ENCODE assay signal across 8 cellular contexts in genomic region chr20:35601021-35601973, GRCh38. TPM values are rescaled to one million over a fixed set of nuclear protein-coding genes. Genes with fewer than 3 reads are reported as not detected.
DNase-seq lines count a peak whose midpoint lies in the region; ATAC-seq, FAIRE-seq and TF ChIP-seq lines count a peak whose summit lies in the region.

No MANE protein-coding gene starts in this region.

- TF ChIP-seq CTCF in GM12864 (IDR thresholded peaks at IDR 0.05; ENCODE audit: low read depth, low read length, missing control alignments) (peak; percentile 43), WTC11 (IDR thresholded peaks at IDR 0.05) (no peak), bronchial epithelial cell (IDR thresholded peaks at IDR 0.05; ENCODE audit: insufficient read depth, low read length, severe bottlenecking) (peak; percentile 65), keratinocyte (optimal IDR thresholded peaks at IDR 0.05 in 1 of 3, IDR thresholded peaks at IDR 0.05 in 1 of 3, conservative IDR thresholded peaks at IDR 0.05 in 1 of 3; ENCODE audit: extremely low read depth in 1 of 3, insufficient read depth in 2 of 3, low read length in 3 of 3) (peak; percentile 25 to 72 (median 57))

- peaks cover 7% of the 10 kb centered on the region for H3K4me1 ChIP-seq in keratinocyte (ENCODE audit: control insufficient read depth, extremely low read depth, insufficient read depth, low read length)

- H3K9me3 Mint-ChIP-seq in WTC11 = no peaks in the 10 kb centered on the region

- CTCF ChIA-PET in WTC11 (lab: Charles Lee) = interaction anchor here (0.6 to 2.1 kb wide), 19 partner anchors 9 to 601 kb away, joined by 3 to 62 read pairs (median 5); partner anchors contain the start of genes ERGIC3, SCAND1 and SPAG4

- peak overlapping the region; percentile 41 for H3K9ac ChIP-seq in keratinocyte (ENCODE audit: control insufficient read depth, extremely low read depth, insufficient read depth, low read length)

- H3K79me2 ChIP-seq in keratinocyte (ENCODE audit: control insufficient read depth, insufficient read depth, low read length) = no peaks in the 10 kb centered on the region

- no peaks in the 10 kb centered on the region for H3K9me3 ChIP-seq in keratinocyte (ENCODE audit: control insufficient read depth, low read depth, low read length)

- peak overlapping the region; percentile 80 for H2AFZ ChIP-seq in keratinocyte (ENCODE audit: control insufficient read depth, low read length)

- H3K27me3 Mint-ChIP-seq in WTC11 (ENCODE audit: low read depth) = peaks cover 74% of the 10 kb centered on the region

- POLR2A ChIA-PET in WTC11 (lab: Charles Lee) = interaction anchor here (0.6 to 1.6 kb wide), 7 partner anchors 15 to 353 kb away, joined by 3 to 8 read pairs (median 3); partner anchors contain the start of genes RBM39, SCAND1 and SPAG4

- H3K4me1 Mint-ChIP-seq in WTC11 = peaks cover 9% of the 10 kb centered on the region

- DNase-seq in GM12864 (ENCODE audit: low read depth) (no peak), NCI-H1105 (lab: John Stamatoyannopoulos, UW) (peak; percentile 17), WTC11 (ENCODE audit: low spot score) (peak; percentile 80), bronchial epithelial cell (ENCODE audit: low read depth) (peak; percentile 65), keratinocyte (ENCODE audit: low read depth, low spot score) (no peak), kidney glomerular epithelial cell (lab: John Stamatoyannopoulos, UW) (no peak)
- peak; percentile 51 to 66 for DNase-seq in stimulated activated CD4-positive, alpha-beta T cell treated with anti-CD3 and anti-CD28 coated beads, Interleukin-15, amount 100 ng/mL, for 1 hour (ENCODE audit: low read depth in 1 of 2, low spot score in 1 of 2)

- H3K4me3 ChIP-seq in GM12864 (ENCODE audit: low read depth, low read length) = peak overlapping the region; percentile 42
- peak overlapping the region; percentile 33 for H3K4me3 ChIP-seq in bronchial epithelial cell (ENCODE audit: low read depth, low read length)
- peak overlapping the region; percentile 12 to 61 (median 59) for H3K4me3 ChIP-seq in keratinocyte (ENCODE audit: control insufficient read depth in 2 of 3, extremely low read depth in 1 of 3, insufficient read depth in 2 of 3, low read depth in 1 of 3, low read length in 3 of 3)

- H3K4me3 Mint-ChIP-seq in WTC11 = peak overlapping the region; percentile 76

- no peaks in the 10 kb centered on the region for H3K36me3 Mint-ChIP-seq in WTC11

- H3K27ac ChIP-seq in keratinocyte (ENCODE audit: control insufficient read depth, insufficient read depth, low read length) = no peak overlapping the region

- dilution Hi-C loops in keratinocyte (cut with MboI; ENCODE audit: extremely low pct_ligation_motif_present, low sequenced_read_pairs) = no loop called here

- H3K9me1 ChIP-seq in keratinocyte (ENCODE audit: control insufficient read depth, extremely low read depth, insufficient read depth, low read length) = no peaks in the 10 kb centered on the region

- H3K27me3 ChIP-seq in bronchial epithelial cell (ENCODE audit: control insufficient read depth, insufficient read depth, low read length) = peaks cover 20% of the 10 kb centered on the region
- H3K27me3 ChIP-seq in keratinocyte (ENCODE audit: control insufficient read depth, extremely low read depth, insufficient read depth, low read length) = peaks cover 49% of the 10 kb centered on the region

- FAIRE-seq in bronchial epithelial cell (lab: Jason Lieb, UNC) = no peak
- no peak for FAIRE-seq in keratinocyte (lab: Jason Lieb, UNC)

- ATAC-seq in WTC11 (peak; percentile 63), HG02588 (IDR thresholded peaks at IDR 0.05; ENCODE audit: unreplicated experiment) (no peak)

- no peaks in the 10 kb centered on the region for H4K20me1 ChIP-seq in keratinocyte (ENCODE audit: control insufficient read depth, extremely low read depth, insufficient read depth, low read length)

- H3K27ac Mint-ChIP-seq in WTC11 = no peak overlapping the region

- no peaks in the 10 kb centered on the region for H3K36me3 ChIP-seq in bronchial epithelial cell (ENCODE audit: control insufficient read depth, insufficient read depth, low read length)
- H3K36me3 ChIP-seq in keratinocyte (ENCODE audit: control insufficient read depth in 2 of 2, extremely low read depth in 1 of 2, insufficient read depth in 2 of 2, low read length in 2 of 2) = no peaks in the 10 kb centered on the region

- peak overlapping the region; percentile 87 for H3K4me2 ChIP-seq in keratinocyte (ENCODE audit: control insufficient read depth, extremely low read depth, insufficient read depth, low read depth, low read length)

TF ChIP-seq in WTC11, 78 proteins besides CTCF, POLR2A, EP300 and RAD21 (continues in another document):
- TF ChIP-seq NR3C1 (CRISPR knock-in tag; conservative IDR thresholded peaks at IDR 0.05; ENCODE audit: low read depth) (no peak), ZBTB21 (CRISPR knock-in tag; IDR thresholded peaks at IDR 0.05; ENCODE audit: borderline replicate concordance) (peak; percentile 94), EMX1 (CRISPR knock-in tag; IDR thresholded peaks at IDR 0.05) (no peak), SMAD3 (CRISPR knock-in tag; IDR thresholded peaks at IDR 0.05; ENCODE audit: borderline replicate concordance) (peak; percentile 99), SMAD4 (CRISPR knock-in tag; IDR thresholded peaks at IDR 0.05) (peak; percentile 97), KAT7 (CRISPR knock-in tag; IDR thresholded peaks at IDR 0.05; ENCODE audit: borderline replicate concordance) (peak; percentile 98), NFYB (CRISPR knock-in tag; conservative IDR thresholded peaks at IDR 0.05; ENCODE audit: low read depth) (peak; percentile 65), ZNF138 (CRISPR knock-in tag; conservative IDR thresholded peaks at IDR 0.05) (0 out of 2 replicates have a peak, but pooled peaks have one; percentile 75)
- TF ChIP-seq, protein P1, sequence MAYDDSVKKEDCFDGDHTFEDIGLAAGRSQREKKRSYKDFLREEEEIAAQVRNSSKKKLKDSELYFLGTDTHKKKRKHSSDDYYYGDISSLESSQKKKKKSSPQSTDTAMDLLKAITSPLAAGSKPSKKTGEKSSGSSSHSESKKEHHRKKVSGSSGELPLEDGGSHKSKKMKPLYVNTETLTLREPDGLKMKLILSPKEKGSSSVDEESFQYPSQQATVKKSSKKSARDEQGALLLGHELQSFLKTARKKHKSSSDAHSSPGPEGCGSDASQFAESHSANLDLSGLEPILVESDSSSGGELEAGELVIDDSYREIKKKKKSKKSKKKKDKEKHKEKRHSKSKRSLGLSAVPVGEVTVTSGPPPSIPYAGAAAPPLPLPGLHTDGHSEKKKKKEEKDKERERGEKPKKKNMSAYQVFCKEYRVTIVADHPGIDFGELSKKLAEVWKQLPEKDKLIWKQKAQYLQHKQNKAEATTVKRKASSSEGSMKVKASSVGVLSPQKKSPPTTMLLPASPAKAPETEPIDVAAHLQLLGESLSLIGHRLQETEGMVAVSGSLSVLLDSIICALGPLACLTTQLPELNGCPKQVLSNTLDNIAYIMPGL (CRISPR knock-in tag; IDR thresholded peaks at IDR 0.05) = peak; percentile 91; the same call in 1 of the 2 replicates
- TF ChIP-seq, protein P2, sequence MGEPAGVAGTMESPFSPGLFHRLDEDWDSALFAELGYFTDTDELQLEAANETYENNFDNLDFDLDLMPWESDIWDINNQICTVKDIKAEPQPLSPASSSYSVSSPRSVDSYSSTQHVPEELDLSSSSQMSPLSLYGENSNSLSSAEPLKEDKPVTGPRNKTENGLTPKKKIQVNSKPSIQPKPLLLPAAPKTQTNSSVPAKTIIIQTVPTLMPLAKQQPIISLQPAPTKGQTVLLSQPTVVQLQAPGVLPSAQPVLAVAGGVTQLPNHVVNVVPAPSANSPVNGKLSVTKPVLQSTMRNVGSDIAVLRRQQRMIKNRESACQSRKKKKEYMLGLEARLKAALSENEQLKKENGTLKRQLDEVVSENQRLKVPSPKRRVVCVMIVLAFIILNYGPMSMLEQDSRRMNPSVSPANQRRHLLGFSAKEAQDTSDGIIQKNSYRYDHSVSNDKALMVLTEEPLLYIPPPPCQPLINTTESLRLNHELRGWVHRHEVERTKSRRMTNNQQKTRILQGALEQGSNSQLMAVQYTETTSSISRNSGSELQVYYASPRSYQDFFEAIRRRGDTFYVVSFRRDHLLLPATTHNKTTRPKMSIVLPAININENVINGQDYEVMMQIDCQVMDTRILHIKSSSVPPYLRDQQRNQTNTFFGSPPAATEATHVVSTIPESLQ (CRISPR knock-in tag; IDR thresholded peaks at IDR 0.05) = no peak

RNA-seq across cellular contexts. Expression of gene SPAG4, which starts 14.3 kb away (rescaled TPM):
- total RNA-seq in WTC11 (2021) (3.5 to 8.6 TPM (median 8.4 TPM) in 3 replicates), bronchial epithelial cell (6.1 and 9.9 TPM in 2 replicates)
- 0.93 to 1.9 TPM (median 1.3 TPM) in 3 replicates for polyA plus RNA-seq in keratinocyte
- polyA plus RNA-seq in keratinocyte (2011; ENCODE audit: low read depth) = 1.0 TPM
- polyA plus RNA-seq in keratinocyte (2011; cell fraction: cytosol; rRNA removed) = 0.85 and 2.0 TPM in 2 replicates
- polyA plus RNA-seq in keratinocyte (2011; cell fraction: nucleus; rRNA removed) = 2.4 and 5.2 TPM in 2 replicates
- polyA plus RNA-seq in keratinocyte (2012; ENCODE audit: low replicate concordance) = 2.4 and 2.5 TPM in 2 replicates
- polyA minus RNA-seq in keratinocyte = 0.67 to 2.2 TPM in 2 of 3 replicates, not detected in the other
- polyA minus RNA-seq in keratinocyte (2011; cell fraction: cytosol; rRNA and poly(A)+ RNA removed) = not detected
- 1.4 and 1.5 TPM in 2 replicates for polyA minus RNA-seq in keratinocyte (2011; cell fraction: nucleus; rRNA and poly(A)+ RNA removed)

RNA-seq across cellular contexts. Expression of gene ERGIC3, which starts 59.4 kb away (rescaled TPM):
- total RNA-seq in WTC11 (2021) = 168 to 181 TPM (median 179 TPM) in 3 replicates
- 354 and 460 TPM in 2 replicates for total RNA-seq in bronchial epithelial cell
- polyA plus RNA-seq in keratinocyte = 201 to 259 TPM (median 242 TPM) in 3 replicates
- 380 TPM for polyA plus RNA-seq in keratinocyte (2011; ENCODE audit: low read depth)
- 195 and 248 TPM in 2 replicates for polyA plus RNA-seq in keratinocyte (2011; cell fraction: cytosol; rRNA removed)
- polyA plus RNA-seq in keratinocyte (2011; cell fraction: nucleus; rRNA removed) = 208 and 217 TPM in 2 replicates
- polyA plus RNA-seq in keratinocyte (2012; ENCODE audit: low replicate concordance) = 207 and 212 TPM in 2 replicates
- polyA minus RNA-seq in keratinocyte = 172 to 246 TPM (median 202 TPM) in 3 replicates
- 117 TPM for polyA minus RNA-seq in keratinocyte (2011; cell fraction: cytosol; rRNA and poly(A)+ RNA removed)
- polyA minus RNA-seq in keratinocyte (2011; cell fraction: nucleus; rRNA and poly(A)+ RNA removed) = 60.2 and 66.2 TPM in 2 replicates

Comparison
In these comparisons a context has a peak if more than half of its experiments do, and no peak if none do; other contexts are left out.
1. DNase-seq: peak in NCI-H1105 (single experiment), WTC11 (single experiment), bronchial epithelial cell (single experiment) and stimulated activated CD4-positive, alpha-beta T cell treated with anti-CD3 and anti-CD28 coated beads, Interleukin-15, amount 100 ng/mL, for 1 hour (2 of 2); none in GM12864 (single experiment), keratinocyte (single experiment) and kidney glomerular epithelial cell (single experiment).
2. Peak in every context shown above with its lines, with median percentiles within 50 percentile points of each other: H3K4me3 ChIP-seq.